In the genomic region with DNA sequence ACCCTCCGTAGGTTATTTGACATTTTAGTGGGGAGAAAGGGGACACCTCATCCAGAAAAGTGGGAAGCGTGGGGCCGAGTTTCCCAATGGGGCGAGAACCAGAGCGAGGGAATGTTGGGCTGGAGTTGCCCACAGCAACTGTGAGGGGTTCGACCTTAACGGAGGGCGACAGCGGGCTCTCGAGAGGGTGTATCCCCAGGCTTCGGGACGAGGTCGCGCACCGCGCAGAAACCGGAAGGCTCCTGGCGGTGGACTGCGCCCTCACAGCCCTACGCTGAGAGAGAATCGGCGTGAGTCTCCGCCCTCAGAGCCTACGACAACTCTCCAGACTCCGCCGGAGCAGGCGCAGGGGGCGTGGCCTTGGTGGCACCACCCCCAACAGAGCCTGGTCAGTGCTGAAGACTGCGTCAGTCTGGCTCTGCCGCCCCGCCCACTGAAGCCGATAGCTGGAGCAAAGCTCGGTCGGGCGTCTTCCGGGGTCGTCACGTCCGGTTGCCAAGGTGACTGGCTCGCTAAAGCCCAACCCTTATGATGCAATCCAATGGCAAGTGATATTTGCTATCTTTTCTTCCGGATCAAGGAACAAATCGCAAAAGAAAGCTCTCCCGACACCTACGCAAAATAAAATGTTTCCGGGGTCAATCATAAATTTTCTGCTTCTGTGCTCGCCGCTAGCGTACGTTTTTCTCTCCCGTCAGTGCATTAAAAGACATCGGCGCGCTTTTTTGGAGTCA, we compare ENCODE assay signal across 8 cellular contexts. TPM values are rescaled to one million over a fixed set of nuclear protein-coding genes. Genes with fewer than 3 reads are reported as not detected.
DNase-seq lines count a peak whose midpoint lies in the region; ATAC-seq and TF ChIP-seq lines count a peak whose summit lies in the region.

A gene with protein sequence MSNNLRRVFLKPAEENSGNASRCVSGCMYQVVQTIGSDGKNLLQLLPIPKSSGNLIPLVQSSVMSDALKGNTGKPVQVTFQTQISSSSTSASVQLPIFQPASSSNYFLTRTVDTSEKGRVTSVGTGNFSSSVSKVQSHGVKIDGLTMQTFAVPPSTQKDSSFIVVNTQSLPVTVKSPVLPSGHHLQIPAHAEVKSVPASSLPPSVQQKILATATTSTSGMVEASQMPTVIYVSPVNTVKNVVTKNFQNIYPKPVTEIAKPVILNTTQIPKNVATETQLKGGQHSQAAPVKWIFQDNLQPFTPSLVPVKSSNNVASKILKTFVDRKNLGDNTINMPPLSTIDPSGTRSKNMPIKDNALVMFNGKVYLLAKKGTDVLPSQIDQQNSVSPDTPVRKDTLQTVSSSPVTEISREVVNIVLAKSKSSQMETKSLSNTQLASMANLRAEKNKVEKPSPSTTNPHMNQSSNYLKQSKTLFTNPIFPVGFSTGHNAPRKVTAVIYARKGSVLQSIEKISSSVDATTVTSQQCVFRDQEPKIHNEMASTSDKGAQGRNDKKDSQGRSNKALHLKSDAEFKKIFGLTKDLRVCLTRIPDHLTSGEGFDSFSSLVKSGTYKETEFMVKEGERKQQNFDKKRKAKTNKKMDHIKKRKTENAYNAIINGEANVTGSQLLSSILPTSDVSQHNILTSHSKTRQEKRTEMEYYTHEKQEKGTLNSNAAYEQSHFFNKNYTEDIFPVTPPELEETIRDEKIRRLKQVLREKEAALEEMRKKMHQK (minus strand): TSS at position 257 of the 734 bp plus-strand sequence. CDS start 234 bp downstream, at position 23.

- ATAC-seq in GM21576 (IDR thresholded peaks at IDR 0.05; ENCODE audit: unreplicated experiment) (peak; percentile 96), esophagus mucosa (peak; percentile 100)
- peak; percentile 98 to 99 for ATAC-seq in activated T-cell treated with anti-CD3 and anti-CD28 coated beads, Interleukin-2, amount 50 U/mL, for 4 hours

- DNase-seq in DMS53 (lab: John Stamatoyannopoulos, UW) = peak; percentile 97
- peak; percentile 99 for DNase-seq in activated T-cell treated with anti-CD3 and anti-CD28 coated beads, Interleukin-2, amount 50 U/mL, for 4 hours
- DNase-seq in stimulated activated CD8-positive, alpha-beta memory T cell treated with anti-CD3 and anti-CD28 coated beads, Interleukin-7, amount 100 ng/mL, for 24 hours (ENCODE audit: low read depth) = peak; percentile 99

- peaks cover 48% of the 10 kb centered on the region for H3K9me3 Mint-ChIP-seq in activated T-cell treated with anti-CD3 and anti-CD28 coated beads, Interleukin-2, amount 50 U/mL, for 4 hours

- H3K36me3 Mint-ChIP-seq in activated T-cell treated with anti-CD3 and anti-CD28 coated beads, Interleukin-2, amount 50 U/mL, for 4 hours (ENCODE audit: insufficient read depth) = peaks cover 27% of the 10 kb centered on the region

- peaks cover 11% of the 10 kb centered on the region for H3K27me3 Mint-ChIP-seq in activated T-cell treated with anti-CD3 and anti-CD28 coated beads, Interleukin-2, amount 50 U/mL, for 4 hours (ENCODE audit: low read depth)

- H3K4me3 ChIP-seq in muscle layer of colon (ENCODE audit: low read depth in 1 of 2, low read length in 2 of 2) = peak within 1 kb of the TSS; percentile 69 to 73

- H3K27ac ChIP-seq in muscle layer of colon (ENCODE audit: low read depth, low read length) = peak within 1 kb of the TSS; percentile 85

- peak within 1 kb of the TSS; percentile 89 for H3K4me3 Mint-ChIP-seq in activated T-cell treated with anti-CD3 and anti-CD28 coated beads, Interleukin-2, amount 50 U/mL, for 4 hours

- H3K9ac ChIP-seq in muscle layer of colon (ENCODE audit: low read length) = peak within 1 kb of the TSS; percentile 58

- peaks cover 37% of the 10 kb centered on the region for H3K4me1 Mint-ChIP-seq in activated T-cell treated with anti-CD3 and anti-CD28 coated beads, Interleukin-2, amount 50 U/mL, for 4 hours (ENCODE audit: low read depth)

- H3K27me3 ChIP-seq in muscle layer of colon (ENCODE audit: control insufficient read depth in 1 of 2, insufficient read depth in 2 of 2, low read length in 2 of 2) = peaks cover 0 to 4% of the 10 kb centered on the region in 2 donors

- H3K36me3 ChIP-seq in muscle layer of colon (ENCODE audit: insufficient read depth, low read length) = no peaks in the 10 kb centered on the region

- peaks cover 5% of the 10 kb centered on the region for H3K9me3 ChIP-seq in muscle layer of colon (ENCODE audit: low read length)

- TF ChIP-seq RAD21 in Ishikawa (IDR thresholded peaks at IDR 0.05; ENCODE audit: low read depth) = no peak

- H3K4me1 ChIP-seq in muscle layer of colon (ENCODE audit: insufficient read depth, low read length) = no peaks in the 10 kb centered on the region

- no peak for TF ChIP-seq EP300 in Ishikawa (IDR thresholded peaks at IDR 0.05; ENCODE audit: borderline replicate concordance)

TF ChIP-seq in Ishikawa, 13 proteins besides CTCF, POLR2A, EP300 and RAD21:
- peak; percentile 50 for TF ChIP-seq CEBPB (IDR thresholded peaks at IDR 0.05)
- TF ChIP-seq TEAD4 (IDR thresholded peaks at IDR 0.05) = no peak
- TF ChIP-seq, protein P1, sequence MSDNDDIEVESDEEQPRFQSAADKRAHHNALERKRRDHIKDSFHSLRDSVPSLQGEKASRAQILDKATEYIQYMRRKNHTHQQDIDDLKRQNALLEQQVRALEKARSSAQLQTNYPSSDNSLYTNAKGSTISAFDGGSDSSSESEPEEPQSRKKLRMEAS (IDR thresholded peaks at IDR 0.05) = peak; percentile 49
- peak; percentile 74 for TF ChIP-seq CREB1 (IDR thresholded peaks at IDR 0.05; ENCODE audit: low read depth)
- no peak for TF ChIP-seq TAF1 (IDR thresholded peaks at IDR 0.05; ENCODE audit: low read depth)
- 0 out of 2 replicates have a peak, but pooled peaks have one; percentile 26 for TF ChIP-seq TCF12 (IDR thresholded peaks at IDR 0.05; ENCODE audit: low read depth)
- peak; percentile 82 for TF ChIP-seq EGR1 (IDR thresholded peaks at IDR 0.05)

TF ChIP-seq in PFSK-1, 5 proteins besides CTCF, POLR2A, EP300 and RAD21:
- TF ChIP-seq SIN3A (IDR thresholded peaks at IDR 0.05; ENCODE audit: borderline replicate concordance, insufficient read depth, low read length) = no peak
- peak; percentile 39; the same call in 1 of the 2 replicates for TF ChIP-seq TAF1 (IDR thresholded peaks at IDR 0.05; ENCODE audit: borderline replicate concordance, insufficient read depth, low read length)
- peak; percentile 54 for TF ChIP-seq FOXP2 (optimal IDR thresholded peaks at IDR 0.05; ENCODE audit: borderline replicate concordance, extremely low read depth, extremely low read length, insufficient read depth)
- peak; percentile 94 for TF ChIP-seq POLR2AphosphoS5 (IDR thresholded peaks at IDR 0.05; ENCODE audit: low read depth, low read length)

RNA-seq across cellular contexts. Expression of the gene that starts here (rescaled TPM):
- 6.1 TPM for polyA plus RNA-seq in PFSK-1 (2012; ENCODE audit: insufficient read length, low read depth)
- 10 to 100 TPM in 1 of 3 donors, 1 to 10 TPM in 2; 7.5 to 10.1 (median 9.5) TPM for total RNA-seq in activated T-cell treated with anti-CD3 and anti-CD28 coated beads, Interleukin-2, amount 50 U/mL, for 4 hours
- total RNA-seq in esophagus mucosa = 7.1 TPM

Comparison
In these comparisons a context has a peak if more than half of its experiments do, and no peak if none do; other contexts are left out.
1. Peak in every context shown above with its lines: DNase-seq, ATAC-seq, H3K4me3 ChIP-seq and H3K27ac ChIP-seq.